10 cellular contexts compared by ENCODE assay signal in the genomic region with DNA sequence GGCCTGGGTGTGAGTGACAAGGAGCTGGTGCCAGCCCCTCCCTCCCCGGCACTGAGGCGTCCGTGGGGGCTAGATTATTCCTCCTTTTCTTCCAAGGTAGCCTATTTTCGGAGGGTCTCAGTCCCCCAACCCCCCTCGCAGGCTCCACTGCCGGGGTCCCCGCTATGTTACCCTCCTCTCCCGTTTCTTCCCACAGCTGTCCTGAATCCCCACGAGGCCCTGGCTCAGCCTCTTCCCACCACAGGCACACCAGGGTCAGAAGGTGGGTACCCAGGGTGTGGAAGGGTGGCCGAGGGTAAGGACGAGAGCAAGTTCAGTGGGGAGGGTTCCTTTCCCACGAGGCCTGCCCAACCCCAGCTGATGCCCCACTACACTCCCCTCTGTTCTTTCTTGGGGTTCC. TPM values are rescaled to one million over a fixed set of nuclear protein-coding genes. Genes with fewer than 3 reads are reported as not detected.
DNase-seq lines count a peak whose midpoint lies in the region; ATAC-seq and TF ChIP-seq lines count a peak whose summit lies in the region.
"Had no signal": no experiment of that assay in that cellular context is flagged by ENCODE, and none has a peak within 500 bp of the region (broad histone marks: within the 10 kb centered on the region; RNA-seq: fewer than 3 reads in every experiment).

No MANE protein-coding gene starts in this region.

- TF ChIP-seq EP300 in ovary (IDR thresholded peaks at IDR 0.05) = no peak

- H3K4me1 Mint-ChIP-seq in activated CD8-positive, alpha-beta T cell treated with anti-CD3 and anti-CD28 coated beads, Interleukin-2, amount 10 ng/mL, durations not matched to agents 7 days and 5 days (ENCODE audit: low read depth) = peaks cover 4% of the 10 kb centered on the region

- H3K27me3 ChIP-seq in Peyer's patch = peaks cover 0 to 8% of the 10 kb centered on the region in 2 donors
- H3K27me3 ChIP-seq in ovary = no peaks in the 10 kb centered on the region

- H3K27me3 Mint-ChIP-seq in activated CD8-positive, alpha-beta T cell treated with anti-CD3 and anti-CD28 coated beads, Interleukin-2, amount 10 ng/mL, durations not matched to agents 7 days and 5 days (ENCODE audit: low read depth) = peaks cover 50% of the 10 kb centered on the region

- WGBS in ovary, 3 donors = 27 to 33% (median 30%) methylated on average over 12 of the region's 12 CpGs

- H3K36me3 ChIP-seq in Peyer's patch (no peaks in the 10 kb centered on the region), ovary (no peaks in the 10 kb centered on the region)

- H3K4me3 Mint-ChIP-seq in activated CD8-positive, alpha-beta T cell treated with anti-CD3 and anti-CD28 coated beads, Interleukin-2, amount 10 ng/mL, durations not matched to agents 7 days and 5 days = no peak overlapping the region

- TF ChIP-seq CTCF in AG09309 (IDR thresholded peaks at IDR 0.05; ENCODE audit: control insufficient read depth, insufficient read depth, low read depth, low read length, missing control alignments) = no peak
- TF ChIP-seq CTCF in Peyer's patch (IDR thresholded peaks at IDR 0.05) = no peak
- no peak for TF ChIP-seq CTCF in fibroblast of pulmonary artery (IDR thresholded peaks at IDR 0.05; ENCODE audit: low read length, missing control alignments)
- TF ChIP-seq CTCF in ovary (IDR thresholded peaks at IDR 0.05) = no peak
- no peak for TF ChIP-seq CTCF in GM10248 (IDR thresholded peaks at IDR 0.05; ENCODE audit: control extremely low read depth, extremely low read depth, low read depth, missing control alignments)

- TF ChIP-seq POLR2A in Peyer's patch (IDR thresholded peaks at IDR 0.05) (no peak), ovary (IDR thresholded peaks at IDR 0.05) (no peak)

- H3K9me3 Mint-ChIP-seq in activated CD8-positive, alpha-beta T cell treated with anti-CD3 and anti-CD28 coated beads, Interleukin-2, amount 10 ng/mL, durations not matched to agents 7 days and 5 days (ENCODE audit: insufficient read depth) = no peaks in the 10 kb centered on the region

- ATAC-seq in HG03139 (IDR thresholded peaks at IDR 0.05; ENCODE audit: unreplicated experiment) = no peak
- no peak for ATAC-seq in activated CD8-positive, alpha-beta T cell treated with anti-CD3 and anti-CD28 coated beads, Interleukin-2, amount 10 ng/mL, durations not matched to agents 7 days and 5 days

- no peaks in the 10 kb centered on the region for H3K9me3 ChIP-seq in Peyer's patch
- no peaks in the 10 kb centered on the region for H3K9me3 ChIP-seq in ovary

- DNase-seq in AG09309 (ENCODE audit: low read depth) = no peak
- no peak for DNase-seq in Peyer's patch
- no peak for DNase-seq in fibroblast of pulmonary artery (ENCODE audit: low read depth)
- DNase-seq in ovary = no peak
- DNase-seq in activated CD8-positive, alpha-beta T cell treated with anti-CD3 and anti-CD28 coated beads, Interleukin-2, amount 10 ng/mL, durations not matched to agents 7 days and 5 days = no peak
- no peak for DNase-seq in SW 1271 (lab: John Stamatoyannopoulos, UW)
- no peak for DNase-seq in GM10248 (ENCODE audit: extremely low spot score)
- DNase-seq: activated CD8-positive, alpha-beta memory T cell treated with anti-CD3 and anti-CD28 coated beads, Interleukin-2, amount 50 U/mL, for 4 hours; NCI-H510A treated with DMSO at 0.1 percent for 48 hours had no signal

- H3K4me1 ChIP-seq in Peyer's patch (peaks cover 0 to 16% (median 8%) of the 10 kb centered on the region in 4 donors), ovary (ENCODE audit: insufficient read depth) (peaks cover 4% of the 10 kb centered on the region)

- POLR2A ChIA-PET in activated CD8-positive, alpha-beta T cell treated with anti-CD3 and anti-CD28 coated beads, Interleukin-2, amount 10 ng/mL, durations not matched to agents 7 days and 5 days (lab: Charles Lee) = interaction anchor here (3.5 kb wide), 1 partner anchor 12 kb away, joined by 21 read pairs; the partner anchor contains the start of gene VPS25
- POLR2A ChIA-PET in GM10248 (lab: Yijun Ruan, JAX) = no interaction called here

- H3K4me3 ChIP-seq in AG09309 (ENCODE audit: control insufficient read depth, low read depth, low read length) = peak overlapping the region; percentile 38
- peak overlapping the region; percentile 40 to 61 (median 56) for H3K4me3 ChIP-seq in Peyer's patch
- peak overlapping the region; percentile 44 for H3K4me3 ChIP-seq in fibroblast of pulmonary artery (replicated peaks; ENCODE audit: low read depth, low read length)
- H3K4me3 ChIP-seq in ovary = peak overlapping the region; percentile 39

- H3K36me3 Mint-ChIP-seq in activated CD8-positive, alpha-beta T cell treated with anti-CD3 and anti-CD28 coated beads, Interleukin-2, amount 10 ng/mL, durations not matched to agents 7 days and 5 days (ENCODE audit: low read depth) = no peaks in the 10 kb centered on the region

- CTCF ChIA-PET in activated CD8-positive, alpha-beta T cell treated with anti-CD3 and anti-CD28 coated beads, Interleukin-2, amount 10 ng/mL, durations not matched to agents 7 days and 5 days (lab: Charles Lee) = interaction anchor here (1.4 to 6.7 kb wide), 3 partner anchors 11 to 185 kb away, joined by 3 to 113 read pairs (median 36); partner anchors contain the start of genes PSMC3IP and VPS25
- CTCF ChIA-PET in GM10248 (lab: Yijun Ruan, JAX) = interaction anchor here (0.8 to 7.4 kb wide), 9 partner anchors 12 to 237 kb away, joined by 3 to 109 read pairs (median 4); partner anchors contain the start of genes CNTD1, COA3, PSMC3IP and RPL27

- intact Hi-C loops in ovary (cut with DNase I) = loop anchor here (5.0 to 10.0 kb wide), 3 partner anchors 39 to 179 kb away; no protein-coding TSS in a partner anchor

- no peak overlapping the region for H3K27ac Mint-ChIP-seq in activated CD8-positive, alpha-beta T cell treated with anti-CD3 and anti-CD28 coated beads, Interleukin-2, amount 10 ng/mL, durations not matched to agents 7 days and 5 days

- H3K27ac ChIP-seq in Peyer's patch = peak overlapping the region in 3 of 4 donors; percentile 29 to 60 (median 40)
- H3K27ac ChIP-seq in ovary = no peak overlapping the region

RNA-seq across cellular contexts. Expression of gene RAMP2, which starts 0.6 kb away (rescaled TPM):
- total RNA-seq in Peyer's patch = 1 to 10 TPM; 2.3 to 9.9 (median 4.3) TPM
- total RNA-seq in ovary = 10 to 100 TPM in 6 of 7 donors, 1 to 10 TPM in 1; 4.4 to 53.7 (median 19.6) TPM
- polyA plus RNA-seq in ovary = 10 to 100 TPM; 39.6 to 98.5 TPM
- not detected for total RNA-seq in activated CD8-positive, alpha-beta T cell treated with anti-CD3 and anti-CD28 coated beads, Interleukin-2, amount 10 ng/mL, durations not matched to agents 7 days and 5 days

RNA-seq across cellular contexts. Expression of gene VPS25, which starts 11.6 kb away (rescaled TPM):
- total RNA-seq in Peyer's patch = 10 to 100 TPM; 34.7 to 82.1 (median 67.5) TPM
- total RNA-seq in ovary = 10 to 100 TPM; 33.7 to 49.1 (median 35.8) TPM
- polyA plus RNA-seq in ovary = 10 to 100 TPM; 49.0 to 56.5 TPM
- 10 to 100 TPM; 67.8 to 70.5 TPM for total RNA-seq in activated CD8-positive, alpha-beta T cell treated with anti-CD3 and anti-CD28 coated beads, Interleukin-2, amount 10 ng/mL, durations not matched to agents 7 days and 5 days

RNA-seq across cellular contexts. Expression of gene EZH1, which starts 16.8 kb away (rescaled TPM):
- total RNA-seq in Peyer's patch = 100 to 1,000 TPM in 1 of 4 donors, 10 to 100 TPM in 3; 33.5 to 120 (median 64.4) TPM
- total RNA-seq in ovary = 10 to 100 TPM; 32.9 to 83.4 (median 67.8) TPM
- polyA plus RNA-seq in ovary = 10 to 100 TPM; 45.1 to 95.2 TPM
- total RNA-seq in activated CD8-positive, alpha-beta T cell treated with anti-CD3 and anti-CD28 coated beads, Interleukin-2, amount 10 ng/mL, durations not matched to agents 7 days and 5 days = 10 to 100 TPM; 32.4 to 37.7 TPM

RNA-seq across cellular contexts. Expression of gene WNK4, which starts 18.8 kb away (rescaled TPM):
- total RNA-seq in Peyer's patch (10 to 100 TPM in 3 of 4 donors, 1 to 10 TPM in 1; 7.2 to 56.0 (median 28.7) TPM), ovary (10 to 100 TPM in 1 of 7 donors, 1 to 10 TPM in 6; 1.5 to 11.9 (median 3.4) TPM)
- polyA plus RNA-seq in ovary = 1 to 10 TPM; 1.1 to 1.5 TPM
- total RNA-seq in activated CD8-positive, alpha-beta T cell treated with anti-CD3 and anti-CD28 coated beads, Interleukin-2, amount 10 ng/mL, durations not matched to agents 7 days and 5 days = under 1 TPM; 0.37 to 0.66 TPM

RNA-seq across cellular contexts. Expression of gene COA3, which starts 36.9 kb away (rescaled TPM):
- total RNA-seq in Peyer's patch = 100 to 1,000 TPM in 3 of 4 donors, 10 to 100 TPM in 1; 68.5 to 156 (median 139) TPM
- total RNA-seq in ovary = 10 to 100 TPM; 49.1 to 78.2 (median 62.9) TPM
- polyA plus RNA-seq in ovary = 10 to 100 TPM; 77.6 to 80.0 TPM
- total RNA-seq in activated CD8-positive, alpha-beta T cell treated with anti-CD3 and anti-CD28 coated beads, Interleukin-2, amount 10 ng/mL, durations not matched to agents 7 days and 5 days = 10 to 100 TPM; 41.4 to 41.5 TPM

Comparison
In these comparisons a context has a peak if more than half of its experiments do, and no peak if none do; other contexts are left out.
1. H3K27ac ChIP-seq: peak in Peyer's patch (3 of 4); none in ovary (0 of 2).
2. Peak in every context shown above with its lines, with median percentiles within 50 percentile points of each other: H3K4me3 ChIP-seq.